26 cellular contexts compared by ENCODE assay signal in genomic region chr1:1128454-1129139, GRCh38. TPM values are rescaled to one million over a fixed set of nuclear protein-coding genes. Genes with fewer than 3 reads are reported as not detected.
A peak's percentile ranks its signal among the peaks of the same experiment; 100 is the strongest.
DNase-seq lines count a peak whose midpoint lies in the region; ATAC-seq and TF ChIP-seq lines count a peak whose summit lies in the region.
"Had no signal": no experiment of that assay in that cellular context is flagged by ENCODE, and none has a peak within 500 bp of the region (broad histone marks: within the 10 kb centered on the region; RNA-seq: fewer than 3 reads in every experiment).

No MANE protein-coding gene starts in this region.

- intact Hi-C loops in lower leg skin (cut with DNase I; ENCODE audit: low total_unique reads), result no loop called here

- H2BK120ac ChIP-seq in mesenchymal stem cell (ENCODE audit: low read depth, low read length), result no peak overlapping the region

- H4K91ac ChIP-seq in mesenchymal stem cell (ENCODE audit: low read length), result no peak overlapping the region

- H3K9me3 Mint-ChIP-seq in GM23338, result peaks cover 5% of the 10 kb centered on the region; the same call in 2 of the 3 replicates
- H3K9me3 Mint-ChIP-seq: neural crest cell had no signal

- TF ChIP-seq CTCF in GM23338 (conservative IDR thresholded peaks at IDR 0.05; ENCODE audit: low read depth in 2 of 2), result no peak
- TF ChIP-seq CTCF in lower leg skin (IDR thresholded peaks at IDR 0.05), result no peak

- H4K20me1 ChIP-seq in GM23338 (replicated peaks; ENCODE audit: insufficient read depth), result no peaks in the 10 kb centered on the region

- H3K79me2 ChIP-seq in GM23338 (replicated peaks; ENCODE audit: insufficient read depth), result no peaks in the 10 kb centered on the region

- no peak overlapping the region for H3K14ac ChIP-seq in mesenchymal stem cell (ENCODE audit: low read length in 2 of 2)

- peaks cover 8% of the 10 kb centered on the region for H3K27me3 Mint-ChIP-seq in GM23338 (ENCODE audit: insufficient read depth, low read depth, poor library complexity)
- H3K27me3 Mint-ChIP-seq: T-helper 17 cell had no signal

- no peak overlapping the region for H3K18ac ChIP-seq in mesenchymal stem cell (ENCODE audit: low read depth in 1 of 2, low read length in 2 of 2)

- 86% methylated on average over 32 of the region's 32 CpGs for WGBS in mesenchymal stem cell
- WGBS in lower leg skin, 2 donors, result 86 to 90% methylated on average over 26 to 30 of the region's 32 CpGs

- H3K23ac ChIP-seq in mesenchymal stem cell (ENCODE audit: low read length in 2 of 2), result no peak overlapping the region

- H3K4me1 ChIP-seq in GM23338 (ENCODE audit: insufficient read depth) (no peaks in the 10 kb centered on the region), duodenal mucosa (ENCODE audit: control insufficient read depth in 1 of 2, insufficient read depth in 2 of 2, low read length in 2 of 2) (peaks cover 35 to 44% of the 10 kb centered on the region in 2 donors), mesenchymal stem cell (ENCODE audit: control insufficient read depth, insufficient read depth, low read depth, low read length) (peaks cover 53% of the 10 kb centered on the region)
- H3K4me1 ChIP-seq: psoas muscle, SJSA1 had no signal

- no peak overlapping the region for H3K4me3 Mint-ChIP-seq in GM23338
- H3K4me3 Mint-ChIP-seq: HFFc6, neural crest cell, T-helper 17 cell had no signal

- no peaks in the 10 kb centered on the region for H3K36me3 Mint-ChIP-seq in GM23338 (ENCODE audit: low read depth)

- no peak overlapping the region for H3K4me2 ChIP-seq in GM23338
- H3K4me2 ChIP-seq in mesenchymal stem cell (ENCODE audit: low read length, poor library complexity, severe bottlenecking), result peak overlapping the region; percentile 60

- no peak for DNase-seq in GM23338 (ENCODE audit: low spot score)
- no peak for DNase-seq in mesenchymal stem cell
- DNase-seq in retina, result peak; percentile 2
- no peak for DNase-seq in GDM1 (lab: John Stamatoyannopoulos, UW)
- no peak for DNase-seq in NCI-H1048 (lab: John Stamatoyannopoulos, UW)
- DNase-seq in lower leg skin (ENCODE audit: low spot score in 2 of 2), result no peak
- no peak for DNase-seq in NCI-H1694 (lab: John Stamatoyannopoulos, UW)
- DNase-seq: activated naive CD4-positive, alpha-beta T cell; C1 segment of cervical spinal cord; dorsolateral prefrontal cortex; foreskin fibroblast; HFFc6; MG63; NCI-H1436 treated with DMSO at 0.1 percent for 48 hours; NCI-H774; PC-3; stimulated activated CD4-positive, alpha-beta T cell treated with anti-CD3 and anti-CD28 coated beads, Interleukin-12 subunit alpha, Interleukin-12 subunit beta, amount 100 ng/mL, for 4 hours; substantia nigra; T-helper 17 cell; WERI-Rb-1 had no signal

- H3K27me3 ChIP-seq in GM23338 (ENCODE audit: insufficient read depth), result no peaks in the 10 kb centered on the region
- H3K27me3 ChIP-seq in duodenal mucosa (ENCODE audit: control insufficient read depth in 1 of 2, insufficient read depth in 2 of 2, low read length in 2 of 2), result no peaks in the 10 kb centered on the region
- H3K27me3 ChIP-seq in mesenchymal stem cell (ENCODE audit: control insufficient read depth in 1 of 2, insufficient read depth in 1 of 2, low read length in 2 of 2), result peaks cover 0 to 50% of the 10 kb centered on the region in 2 experiments
- H3K27me3 ChIP-seq: dorsolateral prefrontal cortex, MG63 had no signal

- no peak overlapping the region for H2BK15ac ChIP-seq in mesenchymal stem cell (ENCODE audit: low read depth, poor library complexity, severe bottlenecking)

- H3K27ac Mint-ChIP-seq in GM23338, result no peak overlapping the region
- H3K27ac Mint-ChIP-seq: HFFc6, T-helper 17 cell had no signal

- H3K4me1 Mint-ChIP-seq in GM23338, result peaks cover 9% of the 10 kb centered on the region

- H3K4me3 ChIP-seq in GM23338 (no peak overlapping the region), duodenal mucosa (ENCODE audit: low read depth in 1 of 2, low read length in 2 of 2) (peak overlapping the region; percentile 73 to 75), mesenchymal stem cell (ENCODE audit: insufficient read depth in 1 of 2, low read depth in 1 of 2, low read length in 2 of 2) (peak overlapping the region in 1 of 2 experiments; percentile 42), lower leg skin (ENCODE audit: low read depth, poor library complexity, severe bottlenecking) (no peak overlapping the region)
- H3K4me3 ChIP-seq: dorsolateral prefrontal cortex, MG63, psoas muscle, SJSA1 had no signal

- H3K9me3 ChIP-seq in duodenal mucosa (ENCODE audit: control insufficient read depth in 1 of 2, low read length in 2 of 2), result no peaks in the 10 kb centered on the region
- H3K9me3 ChIP-seq in mesenchymal stem cell (ENCODE audit: control insufficient read depth, low read length), result no peaks in the 10 kb centered on the region
- H3K9me3 ChIP-seq: MG63, psoas muscle had no signal

- H3F3A ChIP-seq in GM23338 (replicated peaks; ENCODE audit: low read depth), result peaks cover 5% of the 10 kb centered on the region; the same call in 1 of the 2 replicates

- peaks cover 5% of the 10 kb centered on the region for H3K79me1 ChIP-seq in mesenchymal stem cell (replicated peaks; ENCODE audit: low read length, poor library complexity, severe bottlenecking)

- H3K36me3 ChIP-seq in GM23338 (ENCODE audit: insufficient read depth) (no peaks in the 10 kb centered on the region), duodenal mucosa (ENCODE audit: control insufficient read depth in 1 of 2, insufficient read depth in 2 of 2, low read length in 2 of 2) (no peaks in the 10 kb centered on the region), mesenchymal stem cell (ENCODE audit: control insufficient read depth in 1 of 2, insufficient read depth in 2 of 2, low read depth in 1 of 2, low read length in 2 of 2) (peaks cover 0 to 13% of the 10 kb centered on the region in 2 experiments)
- H3K36me3 ChIP-seq: MG63, SJSA1, WERI-Rb-1 had no signal

- no peak overlapping the region for H3K4ac ChIP-seq in mesenchymal stem cell (ENCODE audit: low read depth in 1 of 2, low read length in 2 of 2)

- no peak for TF ChIP-seq POLR2A in lower leg skin (IDR thresholded peaks at IDR 0.05)

- no peak overlapping the region for H2BK12ac ChIP-seq in mesenchymal stem cell (ENCODE audit: low read length in 2 of 2)

- H3K9ac ChIP-seq in duodenal mucosa (ENCODE audit: low read depth in 1 of 2, low read length in 2 of 2) (peak overlapping the region; percentile 84 to 90), mesenchymal stem cell (ENCODE audit: low read length) (no peak overlapping the region)

- peak overlapping the region; percentile 48 for H2BK5ac ChIP-seq in mesenchymal stem cell (ENCODE audit: low read depth, low read length, poor library complexity, severe bottlenecking)

- H2AFZ ChIP-seq in GM23338, result no peak overlapping the region
- H2AFZ ChIP-seq in mesenchymal stem cell (ENCODE audit: low read depth, low read length), result no peak overlapping the region

- peak overlapping the region; percentile 29 for H2AK5ac ChIP-seq in mesenchymal stem cell (ENCODE audit: low read length, severe bottlenecking)

- ATAC-seq in GM23338, result peak; percentile 35
- ATAC-seq: PC-3, psoas muscle, T-helper 17 cell had no signal

- no peak overlapping the region for H3K27ac ChIP-seq in GM23338 (ENCODE audit: low read depth)
- peak overlapping the region; percentile 65 for H3K27ac ChIP-seq in duodenal mucosa (ENCODE audit: low read depth, low read length)
- H3K27ac ChIP-seq in mesenchymal stem cell (ENCODE audit: low read length, poor library complexity, severe bottlenecking), result peak overlapping the region; percentile 38
- H3K27ac ChIP-seq: dorsolateral prefrontal cortex, psoas muscle, SJSA1, WERI-Rb-1 had no signal

- no peaks in the 10 kb centered on the region for H3K9me2 ChIP-seq in GM23338 (ENCODE audit: insufficient read depth)

- no peak overlapping the region for H4K8ac ChIP-seq in mesenchymal stem cell (ENCODE audit: low read length)

TF ChIP-seq in GM23338, 12 proteins besides CTCF, POLR2A, EP300 and RAD21 (continues in another document):
- TF ChIP-seq REST (IDR thresholded peaks at IDR 0.05; ENCODE audit: unreplicated experiment) (no peak), STAT1 (IDR thresholded peaks at IDR 0.05; ENCODE audit: unreplicated experiment) (no peak)

RNA-seq across cellular contexts. Expression of gene C1orf159, which starts 12.7 kb away (rescaled TPM):
- 21.3 and 21.5 TPM in 2 replicates for total RNA-seq in GM23338 (2014; rRNA removed; shearing (Covaris generic))
- 9.6 and 9.9 TPM in 2 replicates for polyA plus RNA-seq in GM23338 (2016; fragmentation: Nextera tagmentation; extraction: Ambion mirVana)
- polyA plus RNA-seq in mesenchymal stem cell (2013, experiment 1 of 2), result 7.6 TPM
- polyA plus RNA-seq in mesenchymal stem cell (2013, experiment 2 of 2), result 7.7 TPM
- total RNA-seq in lower leg skin, result 10 to 100 TPM; 16.1 to 36.0 (median 21.5) TPM

RNA-seq across cellular contexts. Expression of gene TTLL10, which starts 45.1 kb away (rescaled TPM):
- total RNA-seq in GM23338 (2014; rRNA removed; shearing (Covaris generic)), result 0.45 TPM in 1 of 2 replicates, not detected in the other
- not detected in 2 replicates for polyA plus RNA-seq in GM23338 (2016; fragmentation: Nextera tagmentation; extraction: Ambion mirVana)
- polyA plus RNA-seq in mesenchymal stem cell (2013, experiment 1 of 2), result not detected
- not detected for polyA plus RNA-seq in mesenchymal stem cell (2013, experiment 2 of 2)
- not detected for total RNA-seq in lower leg skin
- total RNA-seq: HFFc6, neural crest cell, SJSA1 had no signal

RNA-seq across cellular contexts. Expression of gene RNF223, which starts 54.5 kb away (rescaled TPM):
- total RNA-seq in GM23338 (2014; rRNA removed; shearing (Covaris generic)), result not detected in 2 replicates
- polyA plus RNA-seq in GM23338 (2016; fragmentation: Nextera tagmentation; extraction: Ambion mirVana), result not detected in 2 replicates
- not detected for polyA plus RNA-seq in mesenchymal stem cell (2013, experiment 1 of 2)
- polyA plus RNA-seq in mesenchymal stem cell (2013, experiment 2 of 2), result not detected
- total RNA-seq in lower leg skin, result 10 to 100 TPM in 2 of 4 donors, 1 to 10 TPM in 2; 9.4 to 19.5 (median 10.5) TPM
- total RNA-seq: cardiac septum, HFFc6, mesenteric fat pad, neural crest cell, psoas muscle, SJSA1, T-helper 17 cell had no signal
- polyA plus RNA-seq: psoas muscle had no signal

Comparison
In these comparisons a context has a peak if more than half of its experiments do, and no peak if none do; other contexts are left out.
1. H3K4me3 ChIP-seq: peak in duodenal mucosa (2 of 2); none in GM23338 (single experiment) and lower leg skin (single experiment).
2. RNA of gene RNF223, which starts 54.5 kb away (total RNA-seq): 9.4 to 19.5 TPM in lower leg skin; not detected in GM23338; every median in the first group is over 10 times any median in the second.